In genomic region chr9:89744730-89745129, GRCh38 we compare ENCODE assay signal across 14 cellular contexts.
DNase-seq lines count a peak whose midpoint lies in the region; ATAC-seq, FAIRE-seq and TF ChIP-seq lines count a peak whose summit lies in the region.
"Had no signal": no experiment of that assay in that cellular context is flagged by ENCODE, and none has a peak within 500 bp of the region (broad histone marks: within the 10 kb centered on the region; RNA-seq: fewer than 3 reads in every experiment).

No MANE protein-coding gene starts in this region.

- H3K27ac ChIP-seq in RWPE2 (ENCODE audit: poor library complexity, severe bottlenecking): no peak overlapping the region
- peak overlapping the region; percentile 13 for H3K27ac ChIP-seq in epithelial cell of prostate
- H3K27ac ChIP-seq in smooth muscle cell (ENCODE audit: low read depth): peak overlapping the region; percentile 59
- no peak overlapping the region for H3K27ac ChIP-seq in hepatocyte
- H3K27ac ChIP-seq: left ventricle myocardium inferior had no signal

- H3K9me3 ChIP-seq in RWPE2 (ENCODE audit: severe bottlenecking) (no peaks in the 10 kb centered on the region), smooth muscle cell (replicated peaks; ENCODE audit: low read depth) (no peaks in the 10 kb centered on the region), hepatocyte (ENCODE audit: low read depth) (no peaks in the 10 kb centered on the region)

- H4K20me1 ChIP-seq in smooth muscle cell (ENCODE audit: low read depth) (no peaks in the 10 kb centered on the region), hepatocyte (ENCODE audit: insufficient read depth, poor library complexity, severe bottlenecking) (no peaks in the 10 kb centered on the region)

- H3K9me3 Mint-ChIP-seq in activated naive CD8-positive, alpha-beta T cell (ENCODE audit: low read depth): no peaks in the 10 kb centered on the region
- H3K9me3 Mint-ChIP-seq in activated naive CD8-positive, alpha-beta T cell treated with anti-CD3 and anti-CD28 coated beads, Interleukin-2, amount 50 U/mL, for 24 hours: no peaks in the 10 kb centered on the region
- H3K9me3 Mint-ChIP-seq: activated B cell treated with CpG ODN at 0.5 μM for 24 hours had no signal

- no peak for ATAC-seq in activated naive CD8-positive, alpha-beta T cell treated with anti-CD3 and anti-CD28 coated beads, Interleukin-2, amount 50 U/mL, for 24 hours
- ATAC-seq in RWPE2 (ENCODE audit: low read depth): peak; percentile 97

- H2AFZ ChIP-seq in smooth muscle cell (ENCODE audit: low read depth) (no peak overlapping the region), hepatocyte (no peak overlapping the region)

- H3K36me3 ChIP-seq in RWPE2 (ENCODE audit: low read depth): no peaks in the 10 kb centered on the region
- H3K36me3 ChIP-seq in smooth muscle cell (ENCODE audit: low read depth): no peaks in the 10 kb centered on the region
- H3K36me3 ChIP-seq in hepatocyte (replicated peaks; ENCODE audit: insufficient read depth, low read depth): no peaks in the 10 kb centered on the region
- H3K36me3 ChIP-seq: left ventricle myocardium inferior had no signal

- H3K27me3 Mint-ChIP-seq in activated naive CD8-positive, alpha-beta T cell: no peaks in the 10 kb centered on the region
- H3K27me3 Mint-ChIP-seq in activated naive CD8-positive, alpha-beta T cell treated with anti-CD3 and anti-CD28 coated beads, Interleukin-2, amount 50 U/mL, for 24 hours: no peaks in the 10 kb centered on the region
- H3K27me3 Mint-ChIP-seq: activated B cell treated with CpG ODN at 0.5 μM for 24 hours had no signal

- 83% methylated on average over 3 of the region's 3 CpGs for WGBS in smooth muscle cell (ENCODE audit: low lambda C conversion rate)
- WGBS in hepatocyte (ENCODE audit: low lambda C conversion rate, missing lambda C conversion rate): 93% methylated on average over 3 of the region's 3 CpGs

- H3K79me2 ChIP-seq in smooth muscle cell (ENCODE audit: low read depth) (no peaks in the 10 kb centered on the region), hepatocyte (no peaks in the 10 kb centered on the region)

- H3K4me3 ChIP-seq in RWPE2 (ENCODE audit: severe bottlenecking): no peak overlapping the region
- no peak overlapping the region for H3K4me3 ChIP-seq in smooth muscle cell
- no peak overlapping the region for H3K4me3 ChIP-seq in hepatocyte
- H3K4me3 ChIP-seq: left ventricle myocardium inferior had no signal

- no peaks in the 10 kb centered on the region for H3K36me3 Mint-ChIP-seq in activated naive CD8-positive, alpha-beta T cell
- no peaks in the 10 kb centered on the region for H3K36me3 Mint-ChIP-seq in activated naive CD8-positive, alpha-beta T cell treated with anti-CD3 and anti-CD28 coated beads, Interleukin-2, amount 50 U/mL, for 24 hours (ENCODE audit: low read depth)

- no peak overlapping the region for H3K27ac Mint-ChIP-seq in activated naive CD8-positive, alpha-beta T cell
- H3K27ac Mint-ChIP-seq in activated naive CD8-positive, alpha-beta T cell treated with anti-CD3 and anti-CD28 coated beads, Interleukin-2, amount 50 U/mL, for 24 hours: no peak overlapping the region
- H3K27ac Mint-ChIP-seq: activated B cell treated with CpG ODN at 0.5 μM for 24 hours had no signal

- no peaks in the 10 kb centered on the region for H3K9me2 ChIP-seq in hepatocyte (replicated peaks; ENCODE audit: insufficient read depth)

- H3K4me2 ChIP-seq in smooth muscle cell: no peak overlapping the region
- no peak overlapping the region for H3K4me2 ChIP-seq in hepatocyte

- no peak overlapping the region for H3K9ac ChIP-seq in smooth muscle cell (ENCODE audit: low read depth)

- FAIRE-seq in D721Med (lab: Jason Lieb, UNC): no peak

- no peaks in the 10 kb centered on the region for H3K27me3 ChIP-seq in RWPE2 (ENCODE audit: insufficient read depth, poor library complexity, severe bottlenecking)
- no peaks in the 10 kb centered on the region for H3K27me3 ChIP-seq in smooth muscle cell (ENCODE audit: low read depth)
- no peaks in the 10 kb centered on the region for H3K27me3 ChIP-seq in hepatocyte

- H3K4me1 ChIP-seq in RWPE2 (ENCODE audit: insufficient read depth, poor library complexity, severe bottlenecking) (no peaks in the 10 kb centered on the region), smooth muscle cell (ENCODE audit: low read depth) (peaks cover 12% of the 10 kb centered on the region), hepatocyte (ENCODE audit: insufficient read depth) (peaks cover 45% of the 10 kb centered on the region)

- peak overlapping the region; percentile 56 for H3K4me3 Mint-ChIP-seq in activated naive CD8-positive, alpha-beta T cell
- no peak overlapping the region for H3K4me3 Mint-ChIP-seq in activated naive CD8-positive, alpha-beta T cell treated with anti-CD3 and anti-CD28 coated beads, Interleukin-2, amount 50 U/mL, for 24 hours
- H3K4me3 Mint-ChIP-seq: activated B cell treated with CpG ODN at 0.5 μM for 24 hours had no signal

- H3K4me1 Mint-ChIP-seq in activated naive CD8-positive, alpha-beta T cell (ENCODE audit: low read depth): peaks cover 73% of the 10 kb centered on the region
- H3K4me1 Mint-ChIP-seq in activated naive CD8-positive, alpha-beta T cell treated with anti-CD3 and anti-CD28 coated beads, Interleukin-2, amount 50 U/mL, for 24 hours: peaks cover 68% of the 10 kb centered on the region

- TF ChIP-seq CTCF in RWPE2 (IDR thresholded peaks at IDR 0.05; ENCODE audit: poor library complexity, severe bottlenecking) (no peak), smooth muscle cell (IDR thresholded peaks at IDR 0.05; ENCODE audit: borderline replicate concordance, insufficient read depth, poor library complexity, severe bottlenecking) (no peak), D721Med (IDR thresholded peaks at IDR 0.05; ENCODE audit: insufficient read depth, missing control alignments) (no peak), hepatocyte (IDR thresholded peaks at IDR 0.05; ENCODE audit: poor library complexity) (no peak)

- peaks cover 7% of the 10 kb centered on the region for H3F3A ChIP-seq in smooth muscle cell (ENCODE audit: low read depth)

- no peak for DNase-seq in activated naive CD8-positive, alpha-beta T cell treated with anti-CD3 and anti-CD28 coated beads, Interleukin-2, amount 50 U/mL, for 24 hours
- DNase-seq in RWPE2 (ENCODE audit: low spot score) (no peak), epithelial cell of prostate (ENCODE audit: low read depth, low spot score) (peak; percentile 82), smooth muscle cell (lab: John Stamatoyannopoulos, UW; ENCODE audit: unreplicated experiment) (no peak), D721Med (ENCODE audit: insufficient read length, low spot score) (no peak), NCI-H1092 treated with DMSO at 0.1 percent for 48 hours (lab: John Stamatoyannopoulos, UW) (no peak), hepatocyte (ENCODE audit: low spot score) (no peak)
- DNase-seq: activated B cell treated with CpG ODN at 0.5 μM for 24 hours; HCEC 1CT; left ventricle myocardium inferior; NCI-H526 treated with DMSO at 0.1 percent for 48 hours; stimulated activated CD4-positive, alpha-beta T cell treated with anti-CD3 and anti-CD28 coated beads, Interleukin-4, amount 100 ng/mL, for 24 hours; stimulated activated CD8-positive, alpha-beta memory T cell treated with anti-CD3 and anti-CD28 coated beads, Interleukin-4, amount 100 ng/mL, for 48 hours had no signal

Comparison
In these comparisons a context has a peak if more than half of its experiments do, and no peak if none do; other contexts are left out.
1. H3K27ac ChIP-seq: peak in epithelial cell of prostate (single experiment) and smooth muscle cell (single experiment); none in RWPE2 (single experiment) and hepatocyte (single experiment).